13 cellular contexts compared by ENCODE assay signal in the genomic region with DNA sequence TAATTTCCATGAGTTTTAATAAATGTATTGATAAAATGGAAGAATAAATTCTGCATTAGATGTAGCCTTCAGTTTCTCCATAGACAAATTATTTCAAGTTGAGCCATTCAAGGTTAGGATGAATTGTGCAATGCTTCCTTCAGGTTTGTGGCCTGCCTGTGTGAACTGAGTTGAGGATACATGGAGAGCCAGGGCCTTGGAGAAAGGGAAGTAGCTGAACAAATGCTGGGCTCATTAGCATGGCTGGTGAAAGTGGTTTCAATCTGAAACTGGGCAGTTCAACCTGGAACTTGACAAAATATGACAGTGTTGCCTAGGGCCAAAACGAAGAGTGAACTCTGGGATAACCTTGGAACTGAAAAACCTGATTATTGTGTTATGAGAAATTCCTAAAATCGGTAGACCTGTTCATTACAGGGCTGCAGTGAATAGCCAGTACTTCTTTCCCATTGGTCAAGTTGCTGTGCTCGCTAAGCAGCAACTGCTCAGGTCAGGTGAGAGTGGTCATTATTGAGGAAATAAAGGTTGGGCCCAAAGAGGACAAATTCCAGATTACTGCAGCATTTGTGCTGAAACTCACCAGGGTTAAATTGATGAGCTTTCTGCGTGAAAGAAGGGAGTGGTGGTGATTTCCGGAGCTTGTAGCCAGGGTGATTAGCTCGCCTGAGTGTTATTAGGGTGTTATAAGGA. TPM values are rescaled to one million over a fixed set of nuclear protein-coding genes. Genes with fewer than 3 reads are reported as not detected.
DNase-seq lines count a peak whose midpoint lies in the region; ATAC-seq, FAIRE-seq and TF ChIP-seq lines count a peak whose summit lies in the region.
"Had no signal": no experiment of that assay in that cellular context is flagged by ENCODE, and none has a peak within 500 bp of the region (broad histone marks: within the 10 kb centered on the region; RNA-seq: fewer than 3 reads in every experiment).

No MANE protein-coding gene starts in this region.

- H3K9ac ChIP-seq in keratinocyte (ENCODE audit: control insufficient read depth, extremely low read depth, insufficient read depth, low read length): peak overlapping the region; percentile 23

- peak overlapping the region; percentile 80 for H3K4me2 ChIP-seq in keratinocyte (ENCODE audit: control insufficient read depth, extremely low read depth, insufficient read depth, low read depth, low read length)

- TF ChIP-seq CTCF in adrenal gland (IDR thresholded peaks at IDR 0.05) (no peak), keratinocyte (optimal IDR thresholded peaks at IDR 0.05 in 1 of 3, IDR thresholded peaks at IDR 0.05 in 1 of 3, conservative IDR thresholded peaks at IDR 0.05 in 1 of 3; ENCODE audit: extremely low read depth in 1 of 3, insufficient read depth in 2 of 3, low read length in 3 of 3) (no peak)

- TF ChIP-seq POLR2A in adrenal gland (IDR thresholded peaks at IDR 0.05): no peak

- no peaks in the 10 kb centered on the region for H4K20me1 ChIP-seq in keratinocyte (ENCODE audit: control insufficient read depth, extremely low read depth, insufficient read depth, low read length)

- peak overlapping the region; percentile 33 for H2AFZ ChIP-seq in keratinocyte (ENCODE audit: control insufficient read depth, low read length)

- H3K27ac ChIP-seq in adrenal gland (peak overlapping the region in 4 of 5 donors; percentile 19 to 79 (median 42)), keratinocyte (ENCODE audit: control insufficient read depth, insufficient read depth, low read length) (peak overlapping the region; percentile 48), thymus (ENCODE audit: low read depth) (peak overlapping the region; percentile 46)
- H3K27ac ChIP-seq: ascending aorta, thoracic aorta had no signal

- H3K79me2 ChIP-seq in keratinocyte (ENCODE audit: control insufficient read depth, insufficient read depth, low read length): peaks cover 1% of the 10 kb centered on the region

- H3K4me3 ChIP-seq in adrenal gland (peak overlapping the region in 1 of 4 donors; percentile 0), keratinocyte (ENCODE audit: control insufficient read depth in 2 of 3, extremely low read depth in 1 of 3, insufficient read depth in 2 of 3, low read depth in 1 of 3, low read length in 3 of 3) (peak overlapping the region in 1 of 3 experiments; percentile 29), thymus (ENCODE audit: low read length) (no peak overlapping the region)
- H3K4me3 ChIP-seq: ascending aorta, thoracic aorta had no signal

- no peaks in the 10 kb centered on the region for H3K9me3 ChIP-seq in adrenal gland (replicated peaks in 1 of 3)
- H3K9me3 ChIP-seq in keratinocyte (ENCODE audit: control insufficient read depth, low read depth, low read length): no peaks in the 10 kb centered on the region
- H3K9me3 ChIP-seq in thymus (ENCODE audit: control insufficient read depth): no peaks in the 10 kb centered on the region
- H3K9me3 ChIP-seq: ascending aorta, thoracic aorta had no signal

- no peaks in the 10 kb centered on the region for H3K36me3 ChIP-seq in adrenal gland (replicated peaks in 1 of 2)
- no peaks in the 10 kb centered on the region for H3K36me3 ChIP-seq in keratinocyte (ENCODE audit: control insufficient read depth in 2 of 2, extremely low read depth in 1 of 2, insufficient read depth in 2 of 2, low read length in 2 of 2)
- no peaks in the 10 kb centered on the region for H3K36me3 ChIP-seq in thymus (ENCODE audit: control insufficient read depth, insufficient read depth)
- H3K36me3 ChIP-seq: thoracic aorta had no signal

- peak; percentile 44 for DNase-seq in NCI-H2029 (lab: John Stamatoyannopoulos, UW)
- peak in 4 of 7 donors; percentile 33 to 48 (median 42) for DNase-seq in adrenal gland
- DNase-seq in keratinocyte (ENCODE audit: low read depth, low spot score): no peak
- DNase-seq in stimulated activated naive CD4-positive, alpha-beta T cell (lab: John Stamatoyannopoulos, UW): no peak
- DNase-seq: activated T-cell treated with anti-CD3 and anti-CD28 coated beads, Interleukin-2, amount 50 U/mL, for 24 hours; HCEC 1CT; midbrain had no signal

- H3K27me3 ChIP-seq in adrenal gland (no peaks in the 10 kb centered on the region), keratinocyte (ENCODE audit: control insufficient read depth, extremely low read depth, insufficient read depth, low read length) (no peaks in the 10 kb centered on the region), thymus (ENCODE audit: control insufficient read depth, insufficient read depth) (no peaks in the 10 kb centered on the region)
- H3K27me3 ChIP-seq: ascending aorta had no signal

- intact Hi-C loops in adrenal gland (cut with DNase I): no loop called here

- dilution Hi-C loops in keratinocyte (cut with MboI; ENCODE audit: extremely low pct_ligation_motif_present, low sequenced_read_pairs): no loop called here

- H3K4me1 ChIP-seq in adrenal gland (replicated peaks in 1 of 2): peaks cover 55 to 81% of the 10 kb centered on the region in 2 donors
- peaks cover 67% of the 10 kb centered on the region for H3K4me1 ChIP-seq in keratinocyte (ENCODE audit: control insufficient read depth, extremely low read depth, insufficient read depth, low read length)
- peaks cover 3% of the 10 kb centered on the region for H3K4me1 ChIP-seq in thymus (ENCODE audit: control insufficient read depth, insufficient read depth, low read length)

- peak; percentile 34 for FAIRE-seq in keratinocyte (lab: Jason Lieb, UNC)
- FAIRE-seq: D721Med had no signal

- H3K9me1 ChIP-seq in keratinocyte (ENCODE audit: control insufficient read depth, extremely low read depth, insufficient read depth, low read length): no peaks in the 10 kb centered on the region

- ATAC-seq in HG03457 (IDR thresholded peaks at IDR 0.05; ENCODE audit: unreplicated experiment) (no peak), HG03442 (IDR thresholded peaks at IDR 0.05; ENCODE audit: unreplicated experiment) (no peak)

- WGBS in adrenal gland, 4 donors: 41 to 65% (median 49%) methylated on average over 6 of the region's 6 CpGs
- WGBS in thymus: 91% methylated on average over 6 of the region's 6 CpGs

RNA-seq across cellular contexts. Expression of a gene that starts 12.7 kb away (rescaled TPM):
- total RNA-seq in adrenal gland: 10 to 100 TPM; 18.8 to 65.0 (median 43.2) TPM
- polyA plus RNA-seq in adrenal gland: 10 to 100 TPM; 62.0 to 74.1 (median 65.3) TPM
- 5.6 to 6.3 TPM (median 6.1 TPM) in 3 replicates for polyA plus RNA-seq in keratinocyte
- 19.5 TPM for polyA plus RNA-seq in keratinocyte (2011; ENCODE audit: low read depth)
- 6.2 and 8.7 TPM in 2 replicates for polyA plus RNA-seq in keratinocyte (2011; cell fraction: cytosol; rRNA removed)
- 8.6 and 8.7 TPM in 2 replicates for polyA plus RNA-seq in keratinocyte (2011; cell fraction: nucleus; rRNA removed)
- polyA plus RNA-seq in keratinocyte (2012; ENCODE audit: low replicate concordance): 8.2 and 18.1 TPM in 2 replicates
- 2.2 to 3.4 TPM (median 3.2 TPM) in 3 replicates for polyA minus RNA-seq in keratinocyte
- 5.0 TPM for polyA minus RNA-seq in keratinocyte (2011; cell fraction: cytosol; rRNA and poly(A)+ RNA removed)
- polyA minus RNA-seq in keratinocyte (2011; cell fraction: nucleus; rRNA and poly(A)+ RNA removed): 2.8 and 3.0 TPM in 2 replicates
- polyA plus RNA-seq in thymus: 36.4 TPM

RNA-seq across cellular contexts. Expression of a gene that starts 36.5 kb away (rescaled TPM):
- total RNA-seq in adrenal gland: 100 to 1,000 TPM in 2 of 8 donors, 10 to 100 TPM in 6; 35.1 to 174 (median 66.4) TPM
- polyA plus RNA-seq in adrenal gland (100 to 1,000 TPM in 1 of 3 donors, 10 to 100 TPM in 2; 18.2 to 116 (median 29.2) TPM), keratinocyte (9.5 to 19.4 TPM (median 10.6 TPM) in 3 replicates), thymus (31.3 TPM)
- polyA plus RNA-seq in keratinocyte (2011; ENCODE audit: low read depth): 22.6 TPM
- 7.4 and 12.0 TPM in 2 replicates for polyA plus RNA-seq in keratinocyte (2011; cell fraction: cytosol; rRNA removed)
- polyA plus RNA-seq in keratinocyte (2011; cell fraction: nucleus; rRNA removed): 11.4 and 14.1 TPM in 2 replicates
- 8.1 and 13.0 TPM in 2 replicates for polyA plus RNA-seq in keratinocyte (2012; ENCODE audit: low replicate concordance)
- polyA minus RNA-seq in keratinocyte: 0.43 to 14.3 TPM (median 5.0 TPM) in 3 replicates
- 6.7 TPM for polyA minus RNA-seq in keratinocyte (2011; cell fraction: cytosol; rRNA and poly(A)+ RNA removed)
- 11.9 and 21.2 TPM in 2 replicates for polyA minus RNA-seq in keratinocyte (2011; cell fraction: nucleus; rRNA and poly(A)+ RNA removed)

RNA-seq across cellular contexts. Expression of a gene that starts 52.0 kb away (rescaled TPM):
- total RNA-seq in adrenal gland: 100 to 1,000 TPM in 6 of 8 donors, 10 to 100 TPM in 2; 39.0 to 253 (median 161) TPM
- polyA plus RNA-seq in adrenal gland (10 to 100 TPM; 23.2 to 50.7 (median 29.0) TPM), keratinocyte (6.0 to 11.0 TPM (median 10.7 TPM) in 3 replicates), thymus (16.3 TPM)
- 22.1 TPM for polyA plus RNA-seq in keratinocyte (2011; ENCODE audit: low read depth)
- polyA plus RNA-seq in keratinocyte (2011; cell fraction: cytosol; rRNA removed): 6.2 and 11.0 TPM in 2 replicates
- 10.3 and 18.1 TPM in 2 replicates for polyA plus RNA-seq in keratinocyte (2011; cell fraction: nucleus; rRNA removed)
- polyA plus RNA-seq in keratinocyte (2012; ENCODE audit: low replicate concordance): 9.3 and 22.3 TPM in 2 replicates
- 12.5 to 16.6 TPM (median 15.6 TPM) in 3 replicates for polyA minus RNA-seq in keratinocyte
- polyA minus RNA-seq in keratinocyte (2011; cell fraction: cytosol; rRNA and poly(A)+ RNA removed): 10.4 TPM
- polyA minus RNA-seq in keratinocyte (2011; cell fraction: nucleus; rRNA and poly(A)+ RNA removed): 23.7 and 26.2 TPM in 2 replicates

Comparison
In these comparisons a context has a peak if more than half of its experiments do, and no peak if none do; other contexts are left out.
1. DNase-seq: peak in NCI-H2029 (single experiment) and adrenal gland (4 of 7); none in keratinocyte (single experiment) and stimulated activated naive CD4-positive, alpha-beta T cell (0 of 6).
2. Peak in every context shown above with its lines, with median percentiles within 50 percentile points of each other: H3K27ac ChIP-seq.